In genomic region chr10:58700576-58700975, GRCh38 we compare ENCODE assay signal across 25 cellular contexts.
DNase-seq lines count a peak whose midpoint lies in the region; ATAC-seq and TF ChIP-seq lines count a peak whose summit lies in the region.
"Had no signal": no experiment of that assay in that cellular context is flagged by ENCODE, and none has a peak within 500 bp of the region (broad histone marks: within the 10 kb centered on the region; RNA-seq: fewer than 3 reads in every experiment).

No MANE protein-coding gene starts in this region.

- H3K36me3 ChIP-seq in HAP-1 (replicated peaks), result peaks cover 2% of the 10 kb centered on the region; the same call in 1 of the 2 replicates
- no peaks in the 10 kb centered on the region for H3K36me3 ChIP-seq in mucosa of descending colon (ENCODE audit: low read depth)
- H3K36me3 ChIP-seq: thoracic aorta had no signal

- DNase-seq in EL, result peak; percentile 52
- peak; percentile 85 for DNase-seq in LHCN-M2 (ENCODE audit: low read depth)
- no peak for DNase-seq in chondrocyte (ENCODE audit: low spot score)
- no peak for DNase-seq in osteocyte (ENCODE audit: extremely low spot score, unreplicated experiment)
- DNase-seq in HAP-1 (ENCODE audit: low spot score in 2 of 2), result no peak
- no peak for DNase-seq in mucosa of descending colon
- DNase-seq: aorta; CD4-positive, alpha-beta T cell; head of caudate nucleus; KBM-7; left colon; mesendoderm; naive thymus-derived CD4-positive, alpha-beta T cell; NCI-H1694; NCI-H2171; NCI-H526; occipital lobe; stimulated activated CD4-positive, alpha-beta T cell treated with anti-CD3 and anti-CD28 coated beads, Interleukin-12 subunit alpha, Interleukin-12 subunit beta, amount 100 ng/mL, for 4 hours; stimulated activated CD4-positive, alpha-beta T cell treated with anti-CD3 and anti-CD28 coated beads, Interleukin-4, amount 100 ng/mL, for 24 hours; stimulated activated naive CD4-positive, alpha-beta T cell had no signal

- no peaks in the 10 kb centered on the region for H3K36me3 Mint-ChIP-seq in chondrocyte (ENCODE audit: low read depth)
- peaks cover 3% of the 10 kb centered on the region for H3K36me3 Mint-ChIP-seq in osteocyte (ENCODE audit: unreplicated experiment)
- H3K36me3 Mint-ChIP-seq: activated naive CD4-positive, alpha-beta T cell treated with anti-CD3 and anti-CD28 coated beads, Interleukin-2, amount 50 U/mL, for 24 hours; naive thymus-derived CD4-positive, alpha-beta T cell had no signal

- H3K27me3 Mint-ChIP-seq in chondrocyte (ENCODE audit: low read depth), result no peaks in the 10 kb centered on the region
- H3K27me3 Mint-ChIP-seq in osteocyte (ENCODE audit: unreplicated experiment), result no peaks in the 10 kb centered on the region
- H3K27me3 Mint-ChIP-seq: CD4-positive, alpha-beta T cell; naive thymus-derived CD4-positive, alpha-beta T cell had no signal

- H3K4me1 Mint-ChIP-seq in chondrocyte (ENCODE audit: low read depth), result peaks cover 84% of the 10 kb centered on the region
- peaks cover 81% of the 10 kb centered on the region for H3K4me1 Mint-ChIP-seq in osteocyte (ENCODE audit: unreplicated experiment)
- H3K4me1 Mint-ChIP-seq: activated naive CD4-positive, alpha-beta T cell treated with anti-CD3 and anti-CD28 coated beads, Interleukin-2, amount 50 U/mL, for 24 hours; naive thymus-derived CD4-positive, alpha-beta T cell had no signal

- peak overlapping the region; percentile 47 for H3K27ac Mint-ChIP-seq in chondrocyte (ENCODE audit: unreplicated experiment)
- peak overlapping the region; percentile 73 for H3K27ac Mint-ChIP-seq in osteocyte (ENCODE audit: unreplicated experiment)
- H3K27ac Mint-ChIP-seq: activated naive CD4-positive, alpha-beta T cell treated with anti-CD3 and anti-CD28 coated beads, Interleukin-2, amount 50 U/mL, for 24 hours; activated T-helper 1 cell treated with anti-CD3 and anti-CD28 coated beads, Interleukin-12 subunit alpha, Interleukin-12 subunit beta, Interleukin-2, Interleukin-4 antibody, amounts not matched to agents 30 ng/mL and 10 ng/mL and 1 ng/mL, durations not matched to agents 14 hours and 24 hours and 36 hours; CD4-positive, alpha-beta T cell; GM23338; naive thymus-derived CD4-positive, alpha-beta T cell had no signal

- H3K27me3 ChIP-seq in HAP-1 (ENCODE audit: low read depth), result no peaks in the 10 kb centered on the region

- H3K4me3 Mint-ChIP-seq in chondrocyte (ENCODE audit: unreplicated experiment) (no peak overlapping the region), osteocyte (ENCODE audit: unreplicated experiment) (no peak overlapping the region)
- H3K4me3 Mint-ChIP-seq: activated naive CD4-positive, alpha-beta T cell treated with anti-CD3 and anti-CD28 coated beads, Interleukin-2, amount 50 U/mL, for 24 hours; activated T-helper 1 cell treated with anti-CD3 and anti-CD28 coated beads, Interleukin-12 subunit alpha, Interleukin-12 subunit beta, Interleukin-2, Interleukin-4 antibody, amounts not matched to agents 30 ng/mL and 10 ng/mL and 1 ng/mL, durations not matched to agents 14 hours and 24 hours and 36 hours; CD4-positive, alpha-beta T cell; GM23338; naive thymus-derived CD4-positive, alpha-beta T cell had no signal

- H3K4me1 ChIP-seq in HAP-1 (no peaks in the 10 kb centered on the region), mucosa of descending colon (ENCODE audit: low read depth) (no peaks in the 10 kb centered on the region)

- H3K4me3 ChIP-seq in HAP-1 (no peak overlapping the region), mucosa of descending colon (no peak overlapping the region)
- H3K4me3 ChIP-seq: GM23338 had no signal

- in situ Hi-C loops in HAP-1 (cut with MboI; ENCODE audit: low sequenced_read_pairs), result no loop called here

- no peak for ATAC-seq in GM18870 (IDR thresholded peaks at IDR 0.05; ENCODE audit: unreplicated experiment)
- ATAC-seq in mucosa of descending colon, result no peak
- ATAC-seq: GM23338; left colon; naive thymus-derived CD4-positive, alpha-beta T cell had no signal

- H3K9me3 ChIP-seq in HAP-1 (no peaks in the 10 kb centered on the region; the same call in 1 of the 2 replicates), mucosa of descending colon (no peaks in the 10 kb centered on the region)
- H3K9me3 ChIP-seq: thoracic aorta had no signal

- TF ChIP-seq CTCF in chondrocyte (IDR thresholded peaks at IDR 0.05) (no peak), osteocyte (IDR thresholded peaks at IDR 0.05) (no peak), mucosa of descending colon (IDR thresholded peaks at IDR 0.05) (no peak)

- intact Hi-C loops in mucosa of descending colon (cut with DNase I, micrococcal nuclease), result no loop called here

- peaks cover 3% of the 10 kb centered on the region for H3K9me3 Mint-ChIP-seq in chondrocyte (ENCODE audit: low read depth)
- H3K9me3 Mint-ChIP-seq in osteocyte (ENCODE audit: unreplicated experiment), result no peaks in the 10 kb centered on the region
- H3K9me3 Mint-ChIP-seq: activated naive CD4-positive, alpha-beta T cell treated with anti-CD3 and anti-CD28 coated beads, Interleukin-2, amount 50 U/mL, for 24 hours; activated T-helper 1 cell treated with anti-CD3 and anti-CD28 coated beads, Interleukin-12 subunit alpha, Interleukin-12 subunit beta, Interleukin-2, Interleukin-4 antibody, amounts not matched to agents 30 ng/mL and 10 ng/mL and 1 ng/mL, durations not matched to agents 14 hours and 24 hours and 36 hours; CD4-positive, alpha-beta T cell; GM23338 had no signal

Comparison
In these comparisons a context has a peak if more than half of its experiments do, and no peak if none do; other contexts are left out.
1. DNase-seq: peak in EL (single experiment) and LHCN-M2 (single experiment); none in chondrocyte (single experiment), osteocyte (single experiment), HAP-1 (0 of 2) and mucosa of descending colon (0 of 3).